Comparison of ENCODE assay signal across 8 cellular contexts in the genomic region with DNA sequence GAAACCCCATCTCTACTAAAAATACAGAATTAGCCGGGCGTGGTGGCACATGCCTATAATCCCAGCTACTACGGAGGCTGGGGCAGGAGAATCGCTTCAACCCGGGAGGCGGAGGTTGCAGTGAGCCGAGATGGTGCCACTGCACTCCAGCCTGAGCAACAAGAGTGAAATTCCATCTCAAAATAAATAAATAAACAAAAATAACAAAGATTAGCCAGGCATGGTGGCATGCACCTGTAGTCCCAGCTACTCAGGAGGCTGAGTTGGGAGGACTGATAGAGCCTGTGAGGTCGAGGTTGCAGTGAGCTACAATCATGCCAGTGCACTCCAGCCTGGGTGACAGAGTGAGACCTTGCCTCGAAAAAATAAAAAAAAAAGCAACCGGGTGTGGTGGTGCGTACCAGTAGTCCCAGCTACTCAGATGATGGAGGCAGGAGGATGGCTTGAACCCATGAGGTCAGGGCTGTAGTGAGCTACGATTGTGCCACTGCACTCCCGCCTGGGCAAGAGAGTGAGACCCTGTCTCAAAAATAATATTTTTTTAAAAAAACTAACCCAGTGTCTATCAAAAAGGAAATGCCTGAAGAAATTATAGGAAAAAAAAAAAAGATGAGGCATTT. TPM values are rescaled to one million over a fixed set of nuclear protein-coding genes. Genes with fewer than 3 reads are reported as not detected.
DNase-seq lines count a peak whose midpoint lies in the region; ATAC-seq and TF ChIP-seq lines count a peak whose summit lies in the region.
"Not testable (repeated sequence)": the region's sequence is repeated elsewhere in the genome, so short reads cannot be mapped to it uniquely, and the experiment has no call there.

No MANE protein-coding gene starts in this region.

- peaks cover 26 to 90% (median 65%) of the 10 kb centered on the region in 4 donors for H3K4me1 Mint-ChIP-seq in CD4-positive, CD25-positive, alpha-beta regulatory T cell
- H3K4me1 Mint-ChIP-seq in activated CD4-positive, alpha-beta T cell treated with anti-CD3 and anti-CD28 coated beads for 36 hours = peaks cover 84% of the 10 kb centered on the region
- H3K4me1 Mint-ChIP-seq in activated T-helper 2 cell treated with anti-CD3 and anti-CD28 coated beads, Interferon-gamma antibody, Interleukin-2, Interleukin-4, amounts not matched to agents 10 μg/mL and 5 μg/mL and 100 μg/mL, durations not matched to agents 14 hours and 24 hours and 36 hours (ENCODE audit: low read depth) = peaks cover 57% of the 10 kb centered on the region
- H3K4me1 Mint-ChIP-seq in dendritic cell treated with granulocyte-macrophage colony-stimulating factor and Interleukin-4, amounts not matched to agents 40 ng/mL and 50 ng/mL, for 4 days (ENCODE audit: low read depth) = peaks cover 43% of the 10 kb centered on the region
- peaks cover 81% of the 10 kb centered on the region for H3K4me1 Mint-ChIP-seq in stimulated activated memory B cell treated with anti-CD40 and anti-IgM and Interleukin-4, amounts not matched to agents 10 μg/mL and 1 μg/mL and 100 μg/mL, for 72 hours

- CTCF ChIA-PET in activated CD4-positive, alpha-beta T cell treated with anti-CD3 and anti-CD28 coated beads for 36 hours (lab: Charles Lee) = interaction anchor here (1.3 to 3.5 kb wide), 2 partner anchors 7 to 13 kb away, joined by 3 to 18 read pairs; partner anchors contain the start of gene ZC3H7A

- H3K9me2 ChIP-seq in OCI-LY1 (ENCODE audit: low read depth, low read length) = not testable (repeated sequence)

- not testable (repeated sequence) for H3K9me3 Mint-ChIP-seq in CD4-positive, CD25-positive, alpha-beta regulatory T cell; activated CD4-positive, alpha-beta T cell treated with anti-CD3 and anti-CD28 coated beads for 36 hours (ENCODE audit: low read depth); activated T-helper 2 cell treated with anti-CD3 and anti-CD28 coated beads, Interferon-gamma antibody, Interleukin-2, Interleukin-4, amounts not matched to agents 10 μg/mL and 5 μg/mL and 100 μg/mL, durations not matched to agents 14 hours and 24 hours and 36 hours; dendritic cell treated with granulocyte-macrophage colony-stimulating factor and Interleukin-4, amounts not matched to agents 40 ng/mL and 50 ng/mL, for 4 days; stimulated activated memory B cell treated with anti-CD40 and anti-IgM and Interleukin-4, amounts not matched to agents 10 μg/mL and 1 μg/mL and 100 μg/mL, for 72 hours

- not testable (repeated sequence) for H3K9me3 ChIP-seq in CD4-positive, CD25-positive, alpha-beta regulatory T cell (ENCODE audit: control insufficient read depth in 2 of 2, low read length in 2 of 2); OCI-LY1 (ENCODE audit: low read length); vagina

- not testable (repeated sequence) for TF ChIP-seq POLR2A in vagina (IDR thresholded peaks at IDR 0.05)

- not testable (repeated sequence) for ATAC-seq in CD4-positive, CD25-positive, alpha-beta regulatory T cell (ENCODE audit: low read depth in 2 of 2); activated CD4-positive, alpha-beta T cell treated with anti-CD3 and anti-CD28 coated beads for 36 hours; stimulated activated memory B cell treated with anti-CD40 and anti-IgM and Interleukin-4, amounts not matched to agents 10 μg/mL and 1 μg/mL and 100 μg/mL, for 72 hours

- POLR2A ChIA-PET in activated CD4-positive, alpha-beta T cell treated with anti-CD3 and anti-CD28 coated beads for 36 hours (lab: Charles Lee) = interaction anchor here (0.6 to 1.0 kb wide), 3 partner anchors 8 to 793 kb away, joined by 3 to 9 read pairs (median 3); no protein-coding TSS in a partner anchor

- peaks cover 35% of the 10 kb centered on the region for H3K79me2 ChIP-seq in OCI-LY1 (ENCODE audit: insufficient read depth, low read length)

- H2AFZ ChIP-seq in OCI-LY1 (ENCODE audit: low read length) = not testable (repeated sequence)

- intact Hi-C loops in activated CD4-positive, alpha-beta T cell treated with anti-CD3 and anti-CD28 coated beads for 36 hours (cut with DNase I, micrococcal nuclease) = loop anchor here (5.0 kb wide), 5 partner anchors 127 to 967 kb away; partner anchors contain the start of genes LITAF (in 1 of the 2) and SOCS1 (in 1 of the 2)
- intact Hi-C loops in activated T-helper 2 cell treated with anti-CD3 and anti-CD28 coated beads, Interferon-gamma antibody, Interleukin-2, Interleukin-4, amounts not matched to agents 10 μg/mL and 5 μg/mL and 100 μg/mL, durations not matched to agents 14 hours and 24 hours and 36 hours (cut with micrococcal nuclease) = loop anchor here (5.0 kb wide), 2 partner anchors 127 to 823 kb away; no protein-coding TSS in a partner anchor
- intact Hi-C loops in dendritic cell treated with granulocyte-macrophage colony-stimulating factor and Interleukin-4, amounts not matched to agents 40 ng/mL and 50 ng/mL, for 4 days (cut with micrococcal nuclease) = loop anchor here (5.0 kb wide), 1 partner anchor 43 kb away; the partner anchor contains the start of gene TXNDC11
- intact Hi-C loops in vagina (cut with DNase I) = not testable (repeated sequence)

- H3K27ac ChIP-seq in CD4-positive, CD25-positive, alpha-beta regulatory T cell (ENCODE audit: insufficient read depth, low read length, poor library complexity, severe bottlenecking) = peak overlapping the region; percentile 99
- H3K27ac ChIP-seq in OCI-LY1 (ENCODE audit: low read depth, low read length, poor library complexity, severe bottlenecking) (peak overlapping the region; percentile 30), vagina (peak overlapping the region; percentile 81)

- H3K4me1 ChIP-seq in CD4-positive, CD25-positive, alpha-beta regulatory T cell (ENCODE audit: control insufficient read depth, insufficient read depth, low read length, poor library complexity, severe bottlenecking) = peaks cover 94% of the 10 kb centered on the region
- H3K4me1 ChIP-seq in OCI-LY1 (ENCODE audit: insufficient read depth, low read length, severe bottlenecking) (peaks cover 71% of the 10 kb centered on the region), vagina (peaks cover 47% of the 10 kb centered on the region)

- H3K9ac ChIP-seq in OCI-LY1 (ENCODE audit: low read length) = not testable (repeated sequence)

- H3K36me3 Mint-ChIP-seq in CD4-positive, CD25-positive, alpha-beta regulatory T cell = peaks cover 20% of the 10 kb centered on the region
- peaks cover 25% of the 10 kb centered on the region for H3K36me3 Mint-ChIP-seq in activated CD4-positive, alpha-beta T cell treated with anti-CD3 and anti-CD28 coated beads for 36 hours (ENCODE audit: low read depth)
- peaks cover 51% of the 10 kb centered on the region for H3K36me3 Mint-ChIP-seq in activated T-helper 2 cell treated with anti-CD3 and anti-CD28 coated beads, Interferon-gamma antibody, Interleukin-2, Interleukin-4, amounts not matched to agents 10 μg/mL and 5 μg/mL and 100 μg/mL, durations not matched to agents 14 hours and 24 hours and 36 hours (ENCODE audit: low read depth)
- peaks cover 37% of the 10 kb centered on the region for H3K36me3 Mint-ChIP-seq in dendritic cell treated with granulocyte-macrophage colony-stimulating factor and Interleukin-4, amounts not matched to agents 40 ng/mL and 50 ng/mL, for 4 days (ENCODE audit: low read depth)
- peaks cover 15% of the 10 kb centered on the region for H3K36me3 Mint-ChIP-seq in stimulated activated memory B cell treated with anti-CD40 and anti-IgM and Interleukin-4, amounts not matched to agents 10 μg/mL and 1 μg/mL and 100 μg/mL, for 72 hours

- H3K27me3 Mint-ChIP-seq in CD4-positive, CD25-positive, alpha-beta regulatory T cell; activated CD4-positive, alpha-beta T cell treated with anti-CD3 and anti-CD28 coated beads for 36 hours; activated T-helper 2 cell treated with anti-CD3 and anti-CD28 coated beads, Interferon-gamma antibody, Interleukin-2, Interleukin-4, amounts not matched to agents 10 μg/mL and 5 μg/mL and 100 μg/mL, durations not matched to agents 14 hours and 24 hours and 36 hours (ENCODE audit: low read depth); dendritic cell treated with granulocyte-macrophage colony-stimulating factor and Interleukin-4, amounts not matched to agents 40 ng/mL and 50 ng/mL, for 4 days; stimulated activated memory B cell treated with anti-CD40 and anti-IgM and Interleukin-4, amounts not matched to agents 10 μg/mL and 1 μg/mL and 100 μg/mL, for 72 hours: not testable (repeated sequence)

- H3K4me3 ChIP-seq in CD4-positive, CD25-positive, alpha-beta regulatory T cell (ENCODE audit: low read depth, low read length) = peak overlapping the region; percentile 2
- not testable (repeated sequence) for H3K4me3 ChIP-seq in OCI-LY1 (ENCODE audit: low read depth, low read length, poor library complexity, severe bottlenecking); vagina

- H4K20me1 ChIP-seq in OCI-LY1 (ENCODE audit: insufficient read depth, low read length) = not testable (repeated sequence)

- peak overlapping the region in 1 of 4 donors; percentile 59 for H3K4me3 Mint-ChIP-seq in CD4-positive, CD25-positive, alpha-beta regulatory T cell
- not testable (repeated sequence) for H3K4me3 Mint-ChIP-seq in activated CD4-positive, alpha-beta T cell treated with anti-CD3 and anti-CD28 coated beads for 36 hours; activated T-helper 2 cell treated with anti-CD3 and anti-CD28 coated beads, Interferon-gamma antibody, Interleukin-2, Interleukin-4, amounts not matched to agents 10 μg/mL and 5 μg/mL and 100 μg/mL, durations not matched to agents 14 hours and 24 hours and 36 hours (ENCODE audit: low read depth); dendritic cell treated with granulocyte-macrophage colony-stimulating factor and Interleukin-4, amounts not matched to agents 40 ng/mL and 50 ng/mL, for 4 days; stimulated activated memory B cell treated with anti-CD40 and anti-IgM and Interleukin-4, amounts not matched to agents 10 μg/mL and 1 μg/mL and 100 μg/mL, for 72 hours

- peaks cover 14% of the 10 kb centered on the region for H3F3A ChIP-seq in OCI-LY1 (ENCODE audit: insufficient read depth, low read length)

- H3K36me3 ChIP-seq in CD4-positive, CD25-positive, alpha-beta regulatory T cell (ENCODE audit: control insufficient read depth, insufficient read depth, low read length); OCI-LY1 (ENCODE audit: insufficient read depth, low read length); vagina: not testable (repeated sequence)

- H3K4me2 ChIP-seq in OCI-LY1 (ENCODE audit: low read length) = not testable (repeated sequence)

- H3K27ac Mint-ChIP-seq in CD4-positive, CD25-positive, alpha-beta regulatory T cell = peak overlapping the region; percentile 58 to 100 (median 86)
- H3K27ac Mint-ChIP-seq in activated CD4-positive, alpha-beta T cell treated with anti-CD3 and anti-CD28 coated beads for 36 hours = peak overlapping the region; percentile 87
- peak overlapping the region; percentile 90 for H3K27ac Mint-ChIP-seq in activated T-helper 2 cell treated with anti-CD3 and anti-CD28 coated beads, Interferon-gamma antibody, Interleukin-2, Interleukin-4, amounts not matched to agents 10 μg/mL and 5 μg/mL and 100 μg/mL, durations not matched to agents 14 hours and 24 hours and 36 hours
- H3K27ac Mint-ChIP-seq in dendritic cell treated with granulocyte-macrophage colony-stimulating factor and Interleukin-4, amounts not matched to agents 40 ng/mL and 50 ng/mL, for 4 days = peak overlapping the region; percentile 88
- H3K27ac Mint-ChIP-seq in stimulated activated memory B cell treated with anti-CD40 and anti-IgM and Interleukin-4, amounts not matched to agents 10 μg/mL and 1 μg/mL and 100 μg/mL, for 72 hours = peak overlapping the region; percentile 94

- not testable (repeated sequence) for DNase-seq in CD4-positive, CD25-positive, alpha-beta regulatory T cell; activated CD4-positive, alpha-beta T cell treated with anti-CD3 and anti-CD28 coated beads for 36 hours; activated T-helper 2 cell treated with anti-CD3 and anti-CD28 coated beads, Interferon-gamma antibody, Interleukin-2, Interleukin-4, amounts not matched to agents 10 μg/mL and 5 μg/mL and 100 μg/mL, durations not matched to agents 14 hours and 24 hours and 36 hours (ENCODE audit: low spot score); vagina (ENCODE audit: extremely low spot score in 2 of 2)
- peak; percentile 28 for DNase-seq in mesenteric fat pad (ENCODE audit: low spot score)

- H3K27me3 ChIP-seq in CD4-positive, CD25-positive, alpha-beta regulatory T cell (ENCODE audit: control insufficient read depth, insufficient read depth, low read length); OCI-LY1 (ENCODE audit: insufficient read depth, low read length); vagina: not testable (repeated sequence)

- not testable (repeated sequence) for TF ChIP-seq CTCF in OCI-LY1 (IDR thresholded peaks at IDR 0.05; ENCODE audit: low read length); vagina (IDR thresholded peaks at IDR 0.05)

RNA-seq across cellular contexts. Expression of gene ZC3H7A, which starts 12.0 kb away (rescaled TPM):
- total RNA-seq in CD4-positive, CD25-positive, alpha-beta regulatory T cell = 157 TPM
- polyA plus RNA-seq in CD4-positive, CD25-positive, alpha-beta regulatory T cell = 10 to 100 TPM; 43.3 to 49.5 (median 47.5) TPM
- total RNA-seq in activated CD4-positive, alpha-beta T cell treated with anti-CD3 and anti-CD28 coated beads for 36 hours = 10 to 100 TPM; 74.1 to 95.1 TPM
- total RNA-seq in activated T-helper 2 cell treated with anti-CD3 and anti-CD28 coated beads, Interferon-gamma antibody, Interleukin-2, Interleukin-4, amounts not matched to agents 10 μg/mL and 5 μg/mL and 100 μg/mL, durations not matched to agents 14 hours and 24 hours and 36 hours = 63.4 and 71.1 TPM in 2 replicates
- total RNA-seq in mesenteric fat pad (57.1 TPM), vagina (67.5 TPM)

RNA-seq across cellular contexts. Expression of gene TXNDC11, which starts 42.4 kb away (rescaled TPM):
- total RNA-seq in CD4-positive, CD25-positive, alpha-beta regulatory T cell = 178 TPM
- polyA plus RNA-seq in CD4-positive, CD25-positive, alpha-beta regulatory T cell = 10 to 100 TPM; 64.9 to 77.2 (median 70.0) TPM
- 10 to 100 TPM; 27.3 to 28.3 TPM for total RNA-seq in activated CD4-positive, alpha-beta T cell treated with anti-CD3 and anti-CD28 coated beads for 36 hours
- 48.0 and 53.0 TPM in 2 replicates for total RNA-seq in activated T-helper 2 cell treated with anti-CD3 and anti-CD28 coated beads, Interferon-gamma antibody, Interleukin-2, Interleukin-4, amounts not matched to agents 10 μg/mL and 5 μg/mL and 100 μg/mL, durations not matched to agents 14 hours and 24 hours and 36 hours
- 51.9 TPM for total RNA-seq in mesenteric fat pad
- 59.4 TPM for total RNA-seq in vagina

Comparison
In these comparisons a context has a peak if more than half of its experiments do, and no peak if none do; other contexts are left out.
1. H3K27ac ChIP-seq: peak in every context shown above with its lines; median percentile 99 in CD4-positive, CD25-positive, alpha-beta regulatory T cell; 81 in vagina; 30 in OCI-LY1.